In the genomic region with DNA sequence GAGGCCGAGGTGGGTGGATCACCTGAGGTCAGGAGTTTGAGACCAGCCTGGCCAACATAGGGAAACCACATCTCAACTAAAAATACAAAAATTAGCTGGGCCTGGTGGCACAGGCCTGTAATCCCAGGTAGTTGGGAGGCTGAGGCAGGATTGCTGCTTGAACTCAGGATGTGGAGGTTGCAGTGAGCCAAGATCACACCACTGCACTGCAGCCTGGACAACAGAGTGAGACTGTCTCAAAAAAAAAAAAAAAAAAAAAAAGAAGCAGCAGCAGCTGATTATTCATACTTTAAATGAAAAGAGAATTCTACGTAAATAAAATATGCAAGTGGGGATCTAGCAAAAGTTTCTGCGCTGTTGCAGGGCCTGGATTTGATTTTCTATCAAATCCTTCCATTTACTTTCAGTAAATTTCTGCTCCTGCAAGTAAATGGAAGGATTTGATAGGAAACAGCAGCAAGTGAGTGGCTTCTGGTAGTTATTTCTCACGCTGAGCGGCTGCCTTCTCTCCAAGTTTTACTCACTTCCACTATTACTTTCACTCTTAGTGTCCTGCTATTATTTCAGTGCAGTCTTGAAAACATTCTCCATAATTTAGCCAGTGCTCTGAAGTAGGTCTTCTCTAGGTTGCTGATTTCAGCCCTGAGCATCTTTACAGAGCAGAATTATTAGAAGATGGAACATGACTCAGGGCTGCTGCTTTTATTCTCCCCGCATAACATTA, we compare ENCODE assay signal across 10 cellular contexts.
DNase-seq lines count a peak whose midpoint lies in the region; ATAC-seq and TF ChIP-seq lines count a peak whose summit lies in the region.
"Had no signal": no experiment of that assay in that cellular context is flagged by ENCODE, and none has a peak within 500 bp of the region (broad histone marks: within the 10 kb centered on the region; RNA-seq: fewer than 3 reads in every experiment).

No MANE protein-coding gene starts in this region.

- H3K4me1 Mint-ChIP-seq in activated T-helper 17 cell treated with anti-CD3 and anti-CD28 coated beads, Interleukin-2, amount 50 U/mL, for 72 hours: no peaks in the 10 kb centered on the region
- H3K4me1 Mint-ChIP-seq: naive thymus-derived CD8-positive, alpha-beta T cell had no signal

- ATAC-seq in GM18511 (IDR thresholded peaks at IDR 0.05; ENCODE audit: unreplicated experiment) (peak; percentile 94), HG03060 (IDR thresholded peaks at IDR 0.05; ENCODE audit: low read depth, unreplicated experiment) (peak; percentile 95), heart right ventricle (no peak)
- peak; percentile 76 for ATAC-seq in activated T-helper 17 cell treated with anti-CD3 and anti-CD28 coated beads, Interleukin-2, amount 50 U/mL, for 72 hours (replicated peaks)
- ATAC-seq: naive thymus-derived CD8-positive, alpha-beta T cell had no signal

- no peak for TF ChIP-seq POLR2A in thyroid gland (IDR thresholded peaks at IDR 0.05)

- H3K27me3 Mint-ChIP-seq in activated T-helper 17 cell treated with anti-CD3 and anti-CD28 coated beads, Interleukin-2, amount 50 U/mL, for 72 hours: no peaks in the 10 kb centered on the region
- H3K27me3 Mint-ChIP-seq: naive thymus-derived CD8-positive, alpha-beta T cell had no signal

- no peak overlapping the region for H3K27ac Mint-ChIP-seq in activated T-helper 17 cell treated with anti-CD3 and anti-CD28 coated beads, Interleukin-2, amount 50 U/mL, for 72 hours

- H3K4me3 ChIP-seq in heart right ventricle (no peak overlapping the region), thyroid gland (replicated peaks in 1 of 3) (no peak overlapping the region)
- H3K4me3 ChIP-seq: SK-N-MC had no signal

- H3K36me3 Mint-ChIP-seq in activated T-helper 17 cell treated with anti-CD3 and anti-CD28 coated beads, Interleukin-2, amount 50 U/mL, for 72 hours (ENCODE audit: low read depth): no peaks in the 10 kb centered on the region

- H3K9me3 ChIP-seq in heart right ventricle (no peaks in the 10 kb centered on the region), thyroid gland (no peaks in the 10 kb centered on the region)

- 91 to 93% methylated on average over 6 of the region's 6 CpGs for WGBS in heart right ventricle, 2 donors
- 89 to 92% methylated on average over 6 of the region's 6 CpGs for WGBS in thyroid gland, 2 donors

- intact Hi-C loops in heart right ventricle (cut with DNase I) (loop anchor here in 1 of 10 donors (10.0 kb wide), 1 partner anchor 65 kb away; a partner anchor contains a TSS), thyroid gland (cut with DNase I) (no loop called here)

- TF ChIP-seq CTCF in GM20000 (IDR thresholded peaks at IDR 0.05; ENCODE audit: extremely low read depth, missing control alignments) (no peak), heart right ventricle (IDR thresholded peaks at IDR 0.05) (no peak), thyroid gland (IDR thresholded peaks at IDR 0.05) (no peak)

- no peak overlapping the region for H3K4me3 Mint-ChIP-seq in activated T-helper 17 cell treated with anti-CD3 and anti-CD28 coated beads, Interleukin-2, amount 50 U/mL, for 72 hours
- H3K4me3 Mint-ChIP-seq: naive thymus-derived CD8-positive, alpha-beta T cell had no signal

- H3K27ac ChIP-seq in heart right ventricle: no peak overlapping the region
- H3K27ac ChIP-seq in thyroid gland: no peak overlapping the region
- H3K27ac ChIP-seq: SK-N-MC had no signal

- DNase-seq in GM20000 (ENCODE audit: low spot score): peak; percentile 71
- no peak for DNase-seq in heart right ventricle
- DNase-seq in EL: no peak
- DNase-seq in DMS79 treated with DMSO at 0.1 percent for 48 hours (lab: John Stamatoyannopoulos, UW): no peak
- no peak for DNase-seq in thyroid gland
- DNase-seq: naive thymus-derived CD8-positive, alpha-beta T cell had no signal

- no peaks in the 10 kb centered on the region for H3K9me3 Mint-ChIP-seq in activated T-helper 17 cell treated with anti-CD3 and anti-CD28 coated beads, Interleukin-2, amount 50 U/mL, for 72 hours
- H3K9me3 Mint-ChIP-seq: naive thymus-derived CD8-positive, alpha-beta T cell had no signal

- no peaks in the 10 kb centered on the region for H3K36me3 ChIP-seq in heart right ventricle
- no peaks in the 10 kb centered on the region for H3K36me3 ChIP-seq in thyroid gland

- H3K27me3 ChIP-seq in heart right ventricle (no peaks in the 10 kb centered on the region), thyroid gland (no peaks in the 10 kb centered on the region)

- no peaks in the 10 kb centered on the region for H3K4me1 ChIP-seq in heart right ventricle
- H3K4me1 ChIP-seq in thyroid gland: no peaks in the 10 kb centered on the region

Comparison
In these comparisons a context has a peak if more than half of its experiments do, and no peak if none do; other contexts are left out.
1. ATAC-seq: peak in GM18511 (single experiment), HG03060 (single experiment) and activated T-helper 17 cell treated with anti-CD3 and anti-CD28 coated beads, Interleukin-2, amount 50 U/mL, for 72 hours (single experiment); none in heart right ventricle (0 of 8).